ENCODE assay signal across 19 cellular contexts in genomic region chr3:58004972-58005371, GRCh38. TPM values are rescaled to one million over a fixed set of nuclear protein-coding genes. Genes with fewer than 3 reads are reported as not detected.
A peak's percentile ranks its signal among the peaks of the same experiment; 100 is the strongest.
DNase-seq lines count a peak whose midpoint lies in the region; FAIRE-seq and TF ChIP-seq lines count a peak whose summit lies in the region.
"Had no signal": no experiment of that assay in that cellular context is flagged by ENCODE, and none has a peak within 500 bp of the region (broad histone marks: within the 10 kb centered on the region; RNA-seq: fewer than 3 reads in every experiment).

No MANE protein-coding gene starts in this region.

- H3K4me3 ChIP-seq in brain microvascular endothelial cell (ENCODE audit: low read depth, low read length): no peak overlapping the region
- H3K4me3 ChIP-seq in hepatocyte: no peak overlapping the region
- no peak overlapping the region for H3K4me3 ChIP-seq in kidney (ENCODE audit: low read length in 2 of 2)
- H3K4me3 ChIP-seq: GM12878, lung, Peyer's patch, spleen had no signal

- H3K4me2 ChIP-seq in hepatocyte: no peak overlapping the region

- H3K4me1 ChIP-seq in hepatocyte (ENCODE audit: insufficient read depth) (no peaks in the 10 kb centered on the region), kidney (ENCODE audit: control insufficient read depth in 1 of 2, insufficient read depth in 1 of 2, low read depth in 1 of 2, low read length in 2 of 2) (peaks cover 0 to 5% of the 10 kb centered on the region in 2 donors)

- H3K9ac ChIP-seq in kidney (ENCODE audit: low read length in 2 of 2): no peak overlapping the region

- H3K36me3 ChIP-seq in brain microvascular endothelial cell (replicated peaks): no peaks in the 10 kb centered on the region
- H3K36me3 ChIP-seq in hepatocyte (replicated peaks; ENCODE audit: insufficient read depth, low read depth): no peaks in the 10 kb centered on the region
- no peaks in the 10 kb centered on the region for H3K36me3 ChIP-seq in kidney (ENCODE audit: control insufficient read depth in 1 of 2, insufficient read depth in 2 of 2, low read length in 2 of 2)
- H3K36me3 ChIP-seq: Peyer's patch, spleen had no signal

- no peaks in the 10 kb centered on the region for H4K20me1 ChIP-seq in hepatocyte (ENCODE audit: insufficient read depth, poor library complexity, severe bottlenecking)

- no peaks in the 10 kb centered on the region for H3K9me3 ChIP-seq in hepatocyte (ENCODE audit: low read depth)
- no peaks in the 10 kb centered on the region for H3K9me3 ChIP-seq in kidney (ENCODE audit: control insufficient read depth in 1 of 2, low read length in 2 of 2)
- H3K9me3 ChIP-seq: Peyer's patch, spleen had no signal

- FAIRE-seq in kidney (lab: Jason Lieb, UNC): no peak
- FAIRE-seq: GM12878 had no signal

- intact Hi-C loops in kidney (cut with DNase I): no loop called here

- H3K9me2 ChIP-seq in hepatocyte (replicated peaks; ENCODE audit: insufficient read depth): no peaks in the 10 kb centered on the region

- 88% methylated on average over 6 of the region's 6 CpGs for WGBS in hepatocyte (ENCODE audit: low lambda C conversion rate, missing lambda C conversion rate)

- no peak for TF ChIP-seq CTCF in brain microvascular endothelial cell (IDR thresholded peaks at IDR 0.05; ENCODE audit: low read depth, low read length, missing control alignments)
- no peak for TF ChIP-seq CTCF in hepatocyte (IDR thresholded peaks at IDR 0.05; ENCODE audit: poor library complexity)
- TF ChIP-seq CTCF in kidney (IDR thresholded peaks at IDR 0.05; ENCODE audit: borderline replicate concordance, extremely low read depth, insufficient read depth): no peak

- no peaks in the 10 kb centered on the region for H3K27me3 ChIP-seq in brain microvascular endothelial cell (replicated peaks)
- H3K27me3 ChIP-seq in hepatocyte: no peaks in the 10 kb centered on the region
- H3K27me3 ChIP-seq: Peyer's patch, spleen had no signal

- no peak overlapping the region for H2AFZ ChIP-seq in hepatocyte

- H3K79me2 ChIP-seq in hepatocyte: peaks cover 17% of the 10 kb centered on the region

- in situ Hi-C loops in Caki2 (cut with HindIII; ENCODE audit: low pct_unique_long_range_greater_than_20kb, low sequenced_read_pairs) (loop anchor here (25.0 kb wide), 1 partner anchor 157 kb away; no protein-coding TSS in a partner anchor), brain microvascular endothelial cell (cut with HindIII; ENCODE audit: low pct_ligation_motif_present, low sequenced_read_pairs) (loop anchor here (25.0 kb wide), 1 partner anchor 157 kb away; no protein-coding TSS in a partner anchor)

- H3K27ac ChIP-seq in brain microvascular endothelial cell: peak overlapping the region; percentile 20
- H3K27ac ChIP-seq in hepatocyte: peak overlapping the region; percentile 72
- H3K27ac ChIP-seq in kidney (ENCODE audit: low read depth in 2 of 2, low read length in 2 of 2): no peak overlapping the region
- H3K27ac ChIP-seq: spleen had no signal

- DNase-seq in Caki2 (ENCODE audit: low read depth) (peak; percentile 49), NCI-H226 (peak; percentile 44), brain microvascular endothelial cell (peak; percentile 61), hepatocyte (ENCODE audit: low spot score) (no peak), HPDE6-E6E7 (ENCODE audit: extremely low spot score) (no peak), kidney (no peak), DMS 273 (lab: John Stamatoyannopoulos, UW; ENCODE audit: unreplicated experiment) (no peak), NCI-H128 (lab: John Stamatoyannopoulos, UW; ENCODE audit: unreplicated experiment) (no peak)
- DNase-seq: activated naive CD8-positive, alpha-beta T cell treated with anti-CD3 and anti-CD28 coated beads, Interleukin-2, amount 50 U/mL, for 24 hours; AML-193; endodermal cell; GDM1; KBM-7; NCI-H2171 treated with DMSO at 0.1 percent for 48 hours; NCI-H774; spleen had no signal

RNA-seq across cellular contexts. Expression of gene FLNB, which starts 3.2 kb away (rescaled TPM):
- total RNA-seq in Caki2 (2014; rRNA removed; shearing (Covaris generic); ENCODE audit: low replicate concordance): 173 and 197 TPM in 2 replicates
- total RNA-seq in hepatocyte (136 and 172 TPM in 2 replicates), kidney (216 TPM)
- polyA plus RNA-seq in hepatocyte (69.4 and 74.2 TPM in 2 replicates), kidney (ENCODE audit: insufficient read depth, low read depth, low replicate concordance) (115 TPM)

Comparison
In these comparisons a context has a peak if more than half of its experiments do, and no peak if none do; other contexts are left out.
1. DNase-seq: peak in Caki2 (single experiment), NCI-H226 (single experiment) and brain microvascular endothelial cell (single experiment); none in hepatocyte (single experiment), HPDE6-E6E7 (single experiment), kidney (single experiment), DMS 273 (single experiment) and NCI-H128 (single experiment).
2. H3K27ac ChIP-seq: peak in brain microvascular endothelial cell (single experiment) and hepatocyte (single experiment); none in kidney (0 of 2).